19 cellular contexts compared by ENCODE assay signal in the genomic region with DNA sequence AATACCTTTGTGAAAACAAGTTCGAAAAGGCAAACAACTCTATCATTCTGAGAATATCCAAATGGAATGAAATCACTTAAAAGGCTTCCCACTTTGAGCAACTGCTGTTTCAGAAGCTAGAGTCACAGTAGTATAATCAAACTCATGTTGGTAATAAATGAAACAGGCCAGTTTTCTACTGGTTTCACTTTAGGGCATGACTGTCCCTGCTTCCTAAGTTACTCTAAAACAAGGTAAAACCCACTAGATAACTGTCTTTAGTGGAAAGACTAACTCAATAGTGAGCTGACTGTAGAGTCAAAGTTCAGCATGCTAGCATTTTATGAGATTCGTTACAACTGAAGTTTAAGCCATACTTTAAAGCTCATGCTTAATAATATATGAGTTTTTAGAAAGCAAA. TPM values are rescaled to one million over a fixed set of nuclear protein-coding genes. Genes with fewer than 3 reads are reported as not detected.
DNase-seq lines count a peak whose midpoint lies in the region; ATAC-seq and TF ChIP-seq lines count a peak whose summit lies in the region.
"Had no signal": no experiment of that assay in that cellular context is flagged by ENCODE, and none has a peak within 500 bp of the region (broad histone marks: within the 10 kb centered on the region; RNA-seq: fewer than 3 reads in every experiment).

No MANE protein-coding gene starts in this region.

- ATAC-seq in activated CD4-positive, alpha-beta T cell treated with anti-CD3 and anti-CD28 coated beads for 36 hours, result peak; percentile 95
- ATAC-seq in left colon, result peak; percentile 58
- ATAC-seq in stimulated activated naive CD8-positive, alpha-beta T cell treated with anti-CD3 and anti-CD28 coated beads, Interleukin-15, amount 100 ng/mL, for 72 hours, result peak; percentile 62
- ATAC-seq: K562, PC-3 had no signal

- POLR2A ChIA-PET in activated CD4-positive, alpha-beta T cell treated with anti-CD3 and anti-CD28 coated beads for 36 hours (lab: Charles Lee), result interaction anchor here (0.6 to 1.0 kb wide), 3 partner anchors 13 to 1398 kb away, joined by 3 to 4 read pairs (median 4); a partner anchor contains a TSS

- intact Hi-C loops in activated CD4-positive, alpha-beta T cell treated with anti-CD3 and anti-CD28 coated beads for 36 hours (cut with DNase I, micrococcal nuclease), result no loop called here
- intact Hi-C loops in left colon (cut with DNase I, micrococcal nuclease), result no loop called here

- CTCF ChIA-PET in activated CD4-positive, alpha-beta T cell treated with anti-CD3 and anti-CD28 coated beads for 36 hours (lab: Charles Lee), result interaction anchor here (0.6 to 1.1 kb wide), 7 partner anchors 8 to 1785 kb away, joined by 3 to 5 read pairs (median 3); a partner anchor contains a TSS
- CTCF ChIA-PET in activated naive CD4-positive, alpha-beta T cell treated with anti-CD3 and anti-CD28 coated beads, Interleukin-2, amount 10 ng/mL, durations not matched to agents 7 days and 5 days (lab: Charles Lee), result interaction anchor here (1.7 kb wide), 1 partner anchor 386 kb away, joined by 7 read pairs; no protein-coding TSS in a partner anchor

- peaks cover 27% of the 10 kb centered on the region for H3K4me1 Mint-ChIP-seq in activated CD4-positive, alpha-beta T cell treated with anti-CD3 and anti-CD28 coated beads for 36 hours
- peaks cover 28% of the 10 kb centered on the region for H3K4me1 Mint-ChIP-seq in activated naive CD4-positive, alpha-beta T cell treated with anti-CD3 and anti-CD28 coated beads, Interleukin-2, amount 50 U/mL, for 24 hours
- H3K4me1 Mint-ChIP-seq in activated naive CD4-positive, alpha-beta T cell treated with anti-CD3 and anti-CD28 coated beads, Interleukin-2, amount 10 ng/mL, durations not matched to agents 7 days and 5 days, result peaks cover 9% of the 10 kb centered on the region
- peaks cover 13% of the 10 kb centered on the region for H3K4me1 Mint-ChIP-seq in stimulated activated naive CD8-positive, alpha-beta T cell treated with anti-CD3 and anti-CD28 coated beads, Interleukin-15, amount 100 ng/mL, for 72 hours
- peaks cover 11% of the 10 kb centered on the region for H3K4me1 Mint-ChIP-seq in HFFc6 (ENCODE audit: low read depth)

- no peaks in the 10 kb centered on the region for H3K27me3 Mint-ChIP-seq in activated CD4-positive, alpha-beta T cell treated with anti-CD3 and anti-CD28 coated beads for 36 hours
- H3K27me3 Mint-ChIP-seq in activated naive CD4-positive, alpha-beta T cell treated with anti-CD3 and anti-CD28 coated beads, Interleukin-2, amount 50 U/mL, for 24 hours, result no peaks in the 10 kb centered on the region
- no peaks in the 10 kb centered on the region for H3K27me3 Mint-ChIP-seq in activated naive CD4-positive, alpha-beta T cell treated with anti-CD3 and anti-CD28 coated beads, Interleukin-2, amount 10 ng/mL, durations not matched to agents 7 days and 5 days
- H3K27me3 Mint-ChIP-seq in stimulated activated naive CD8-positive, alpha-beta T cell treated with anti-CD3 and anti-CD28 coated beads, Interleukin-15, amount 100 ng/mL, for 72 hours, result no peaks in the 10 kb centered on the region
- H3K27me3 Mint-ChIP-seq in HFFc6 (ENCODE audit: insufficient read depth), result no peaks in the 10 kb centered on the region
- H3K27me3 Mint-ChIP-seq: CD8-positive, alpha-beta memory T cell had no signal

- peak overlapping the region; percentile 63 for H3K27ac Mint-ChIP-seq in activated CD4-positive, alpha-beta T cell treated with anti-CD3 and anti-CD28 coated beads for 36 hours
- peak overlapping the region; percentile 53 for H3K27ac Mint-ChIP-seq in activated naive CD4-positive, alpha-beta T cell treated with anti-CD3 and anti-CD28 coated beads, Interleukin-2, amount 50 U/mL, for 24 hours
- no peak overlapping the region for H3K27ac Mint-ChIP-seq in activated naive CD4-positive, alpha-beta T cell treated with anti-CD3 and anti-CD28 coated beads, Interleukin-2, amount 10 ng/mL, durations not matched to agents 7 days and 5 days
- peak overlapping the region in 1 of 2 donors; percentile 74 for H3K27ac Mint-ChIP-seq in stimulated activated naive CD8-positive, alpha-beta T cell treated with anti-CD3 and anti-CD28 coated beads, Interleukin-15, amount 100 ng/mL, for 72 hours
- no peak overlapping the region for H3K27ac Mint-ChIP-seq in HFFc6

- no peak for TF ChIP-seq CTCF in HFFc6 (IDR thresholded peaks at IDR 0.05)

- no peak for DNase-seq in activated CD4-positive, alpha-beta T cell treated with anti-CD3 and anti-CD28 coated beads for 36 hours
- no peak for DNase-seq in activated CD4-positive, alpha-beta T cell treated with anti-CD3 and anti-CD28 coated beads, Interleukin-2, amount 50 U/mL, for 1 hour
- no peak for DNase-seq in activated naive CD4-positive, alpha-beta T cell treated with anti-CD3 and anti-CD28 coated beads, Interleukin-2, amount 10 ng/mL, durations not matched to agents 7 days and 5 days
- DNase-seq in left colon (no peak), DMS 273 treated with DMSO at 0.1 percent for 48 hours (lab: John Stamatoyannopoulos, UW) (no peak), HFFc6 (no peak)
- no peak for DNase-seq in stimulated activated naive CD8-positive, alpha-beta T cell treated with anti-CD3 and anti-CD28 coated beads, Interleukin-15, amount 100 ng/mL, for 72 hours
- DNase-seq: CD8-positive, alpha-beta memory T cell; DND-41; GM23248; HCEC 1CT; NCI-H1417; NCI-H187 treated with DMSO at 0.1 percent for 48 hours; NCI-H526 treated with DMSO at 0.1 percent for 48 hours; NK-92 treated with Interleukin-12 subunit alpha and Interleukin-12 subunit beta, amount 100 ng/mL, for 24 hours; PC-3 had no signal

- no peak overlapping the region for H3K4me3 Mint-ChIP-seq in activated CD4-positive, alpha-beta T cell treated with anti-CD3 and anti-CD28 coated beads for 36 hours
- no peak overlapping the region for H3K4me3 Mint-ChIP-seq in activated naive CD4-positive, alpha-beta T cell treated with anti-CD3 and anti-CD28 coated beads, Interleukin-2, amount 50 U/mL, for 24 hours
- H3K4me3 Mint-ChIP-seq in activated naive CD4-positive, alpha-beta T cell treated with anti-CD3 and anti-CD28 coated beads, Interleukin-2, amount 10 ng/mL, durations not matched to agents 7 days and 5 days, result no peak overlapping the region
- H3K4me3 Mint-ChIP-seq in stimulated activated naive CD8-positive, alpha-beta T cell treated with anti-CD3 and anti-CD28 coated beads, Interleukin-15, amount 100 ng/mL, for 72 hours, result no peak overlapping the region
- no peak overlapping the region for H3K4me3 Mint-ChIP-seq in HFFc6
- H3K4me3 Mint-ChIP-seq: CD8-positive, alpha-beta memory T cell had no signal

- H3K9me3 Mint-ChIP-seq in activated CD4-positive, alpha-beta T cell treated with anti-CD3 and anti-CD28 coated beads for 36 hours (ENCODE audit: low read depth), result no peaks in the 10 kb centered on the region
- no peaks in the 10 kb centered on the region for H3K9me3 Mint-ChIP-seq in activated naive CD4-positive, alpha-beta T cell treated with anti-CD3 and anti-CD28 coated beads, Interleukin-2, amount 50 U/mL, for 24 hours
- no peaks in the 10 kb centered on the region for H3K9me3 Mint-ChIP-seq in activated naive CD4-positive, alpha-beta T cell treated with anti-CD3 and anti-CD28 coated beads, Interleukin-2, amount 10 ng/mL, durations not matched to agents 7 days and 5 days
- no peaks in the 10 kb centered on the region for H3K9me3 Mint-ChIP-seq in stimulated activated naive CD8-positive, alpha-beta T cell treated with anti-CD3 and anti-CD28 coated beads, Interleukin-15, amount 100 ng/mL, for 72 hours
- H3K9me3 Mint-ChIP-seq in HFFc6, result no peaks in the 10 kb centered on the region
- H3K9me3 Mint-ChIP-seq: CD8-positive, alpha-beta memory T cell had no signal

- H3K36me3 Mint-ChIP-seq in activated CD4-positive, alpha-beta T cell treated with anti-CD3 and anti-CD28 coated beads for 36 hours (ENCODE audit: low read depth), result peaks cover 44% of the 10 kb centered on the region
- H3K36me3 Mint-ChIP-seq in activated naive CD4-positive, alpha-beta T cell treated with anti-CD3 and anti-CD28 coated beads, Interleukin-2, amount 50 U/mL, for 24 hours, result peaks cover 15% of the 10 kb centered on the region
- peaks cover 39% of the 10 kb centered on the region for H3K36me3 Mint-ChIP-seq in activated naive CD4-positive, alpha-beta T cell treated with anti-CD3 and anti-CD28 coated beads, Interleukin-2, amount 10 ng/mL, durations not matched to agents 7 days and 5 days
- peaks cover 28% of the 10 kb centered on the region for H3K36me3 Mint-ChIP-seq in HFFc6 (ENCODE audit: low read depth)

RNA-seq across cellular contexts. Expression of a gene that starts 6.0 kb away (rescaled TPM):
- total RNA-seq in activated CD4-positive, alpha-beta T cell treated with anti-CD3 and anti-CD28 coated beads for 36 hours, result 10 to 100 TPM; 27.5 to 44.2 TPM
- total RNA-seq in left colon, result 10 to 100 TPM; 23.6 to 25.6 TPM
- total RNA-seq in HFFc6 (2021; fragmentation: NEBNext Ultra II Directional; extraction: Animal tissue kit (Norgen Biotek cat#: 25700)), result 10 to 100 TPM; 27.9 to 37.3 (median 32.9) TPM

RNA-seq across cellular contexts. Expression of a gene that starts 6.1 kb away (rescaled TPM):
- 10 to 100 TPM; 51.5 to 53.1 TPM for total RNA-seq in activated CD4-positive, alpha-beta T cell treated with anti-CD3 and anti-CD28 coated beads for 36 hours
- total RNA-seq in left colon, result 10 to 100 TPM; 12.0 to 13.6 TPM
- 10 to 100 TPM; 24.5 to 32.8 (median 29.4) TPM for total RNA-seq in HFFc6 (2021; fragmentation: NEBNext Ultra II Directional; extraction: Animal tissue kit (Norgen Biotek cat#: 25700))

RNA-seq across cellular contexts. Expression of a gene that starts 33.8 kb away (rescaled TPM):
- total RNA-seq in activated CD4-positive, alpha-beta T cell treated with anti-CD3 and anti-CD28 coated beads for 36 hours, result under 1 TPM; 0.37 to 0.64 TPM
- total RNA-seq in left colon, result 1 to 10 TPM in 1 of 2 donors, under 1 TPM in 1; 0.85 to 1.3 TPM
- total RNA-seq in HFFc6 (2021; fragmentation: NEBNext Ultra II Directional; extraction: Animal tissue kit (Norgen Biotek cat#: 25700)), result not detected
- total RNA-seq: A172; CD8-positive, alpha-beta memory T cell; GM23248; PC-3 had no signal

RNA-seq across cellular contexts. Expression of a gene that starts 48.0 kb away (rescaled TPM):
- 10 to 100 TPM; 14.8 to 18.2 TPM for total RNA-seq in activated CD4-positive, alpha-beta T cell treated with anti-CD3 and anti-CD28 coated beads for 36 hours
- total RNA-seq in left colon, result 10 to 100 TPM; 34.5 to 55.8 TPM
- total RNA-seq in HFFc6 (2021; fragmentation: NEBNext Ultra II Directional; extraction: Animal tissue kit (Norgen Biotek cat#: 25700)), result 10 to 100 TPM; 31.8 to 39.6 (median 36.7) TPM

RNA-seq across cellular contexts. Expression of a gene that starts 48.3 kb away (rescaled TPM):
- 10 to 100 TPM; 34.0 to 44.2 TPM for total RNA-seq in activated CD4-positive, alpha-beta T cell treated with anti-CD3 and anti-CD28 coated beads for 36 hours
- 10 to 100 TPM; 23.5 to 25.0 TPM for total RNA-seq in left colon
- total RNA-seq in HFFc6 (2021; fragmentation: NEBNext Ultra II Directional; extraction: Animal tissue kit (Norgen Biotek cat#: 25700)), result 10 to 100 TPM; 25.2 to 29.8 (median 28.0) TPM

Comparison
In these comparisons a context has a peak if more than half of its experiments do, and no peak if none do; other contexts are left out.
1. H3K27ac Mint-ChIP-seq: peak in activated CD4-positive, alpha-beta T cell treated with anti-CD3 and anti-CD28 coated beads for 36 hours (single experiment) and activated naive CD4-positive, alpha-beta T cell treated with anti-CD3 and anti-CD28 coated beads, Interleukin-2, amount 50 U/mL, for 24 hours (single experiment); none in activated naive CD4-positive, alpha-beta T cell treated with anti-CD3 and anti-CD28 coated beads, Interleukin-2, amount 10 ng/mL, durations not matched to agents 7 days and 5 days (single experiment) and HFFc6 (single experiment).
2. Peak in every context shown above with its lines, with median percentiles within 50 percentile points of each other: ATAC-seq.